In the genomic region with DNA sequence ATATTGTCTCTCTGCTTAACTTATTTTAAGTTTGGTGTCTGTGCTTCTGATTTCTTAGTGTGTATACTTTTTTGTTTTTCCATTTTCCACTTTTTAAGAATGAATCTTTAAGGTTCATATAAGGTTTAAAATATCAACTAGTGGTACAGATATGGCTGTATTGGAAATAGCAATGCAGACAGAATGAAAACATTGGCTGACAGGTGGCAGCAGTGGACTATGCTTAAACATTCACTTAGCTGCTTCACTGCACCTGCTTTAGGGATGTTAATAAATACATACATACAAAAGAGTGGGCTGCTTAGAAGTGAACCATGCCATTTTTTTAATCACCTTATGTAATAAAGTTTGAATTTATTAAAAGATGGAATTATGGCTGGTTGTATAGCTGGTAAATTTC, we compare ENCODE assay signal across 8 cellular contexts. TPM values are rescaled to one million over a fixed set of nuclear protein-coding genes. Genes with fewer than 3 reads are reported as not detected.
A peak's percentile ranks its signal among the peaks of the same experiment; 100 is the strongest.
DNase-seq lines count a peak whose midpoint lies in the region; ATAC-seq, FAIRE-seq and TF ChIP-seq lines count a peak whose summit lies in the region.

No MANE protein-coding gene starts in this region.

- POLR2A ChIA-PET in RWPE1 (lab: Yijun Ruan, JAX; ENCODE audit: low non-redundant PET) = no interaction called here

- no peak for TF ChIP-seq POLR2A in ovary (IDR thresholded peaks at IDR 0.05)

- ATAC-seq in GM19467 (IDR thresholded peaks at IDR 0.05; ENCODE audit: unreplicated experiment) = peak; percentile 54

- intact Hi-C loops in ovary (cut with DNase I) = no loop called here

- CTCF ChIA-PET in RWPE1 (lab: Yijun Ruan, JAX) = interaction anchor here (0.6 to 0.9 kb wide), 4 partner anchors 9 to 1163 kb away, joined by 3 to 4 read pairs (median 3); no protein-coding TSS in a partner anchor

- H3K27ac ChIP-seq in brain microvascular endothelial cell (no peak overlapping the region), ovary (no peak overlapping the region), RWPE1 (no peak overlapping the region)

- H3K36me3 ChIP-seq in brain microvascular endothelial cell (replicated peaks) (peaks cover 3% of the 10 kb centered on the region), ovary (no peaks in the 10 kb centered on the region)

- DNase-seq in NCI-H1092 (lab: John Stamatoyannopoulos, UW) = peak; percentile 7
- DNase-seq in brain microvascular endothelial cell = no peak
- no peak for DNase-seq in GM19238 (ENCODE audit: insufficient read length, low spot score)
- DNase-seq in ovary = no peak
- DNase-seq in RWPE1 (ENCODE audit: low spot score) = no peak
- DNase-seq in KG1 (lab: John Stamatoyannopoulos, UW) = no peak

- TF ChIP-seq EP300 in ovary (IDR thresholded peaks at IDR 0.05) = no peak

- no peak overlapping the region for H3K4me3 ChIP-seq in brain microvascular endothelial cell (ENCODE audit: low read depth, low read length)
- no peak overlapping the region for H3K4me3 ChIP-seq in ovary

- H3K9me3 ChIP-seq in ovary = no peaks in the 10 kb centered on the region

- TF ChIP-seq CTCF in brain microvascular endothelial cell (IDR thresholded peaks at IDR 0.05; ENCODE audit: low read depth, low read length, missing control alignments) (peak; percentile 16), ovary (IDR thresholded peaks at IDR 0.05) (no peak), RWPE1 (conservative IDR thresholded peaks at IDR 0.05; ENCODE audit: low read depth) (no peak; the same call in 1 of the 2 replicates)

- FAIRE-seq in G401.6 (lab: Jason Lieb, UNC) = peak; percentile 96

- in situ Hi-C loops in brain microvascular endothelial cell (cut with HindIII; ENCODE audit: low pct_ligation_motif_present, low sequenced_read_pairs) = no loop called here

- no peaks in the 10 kb centered on the region for H3K4me1 ChIP-seq in ovary (ENCODE audit: insufficient read depth)

- H3K27me3 ChIP-seq in brain microvascular endothelial cell (replicated peaks) (no peaks in the 10 kb centered on the region), ovary (no peaks in the 10 kb centered on the region)

RNA-seq across cellular contexts. Expression of a gene that starts 27.3 kb away (rescaled TPM):
- 10 to 100 TPM; 57.7 to 93.3 (median 70.6) TPM for total RNA-seq in ovary
- 100 to 1,000 TPM in 1 of 2 donors, 10 to 100 TPM in 1; 59.6 to 122 TPM for polyA plus RNA-seq in ovary
